16 cellular contexts compared by ENCODE assay signal in the genomic region with DNA sequence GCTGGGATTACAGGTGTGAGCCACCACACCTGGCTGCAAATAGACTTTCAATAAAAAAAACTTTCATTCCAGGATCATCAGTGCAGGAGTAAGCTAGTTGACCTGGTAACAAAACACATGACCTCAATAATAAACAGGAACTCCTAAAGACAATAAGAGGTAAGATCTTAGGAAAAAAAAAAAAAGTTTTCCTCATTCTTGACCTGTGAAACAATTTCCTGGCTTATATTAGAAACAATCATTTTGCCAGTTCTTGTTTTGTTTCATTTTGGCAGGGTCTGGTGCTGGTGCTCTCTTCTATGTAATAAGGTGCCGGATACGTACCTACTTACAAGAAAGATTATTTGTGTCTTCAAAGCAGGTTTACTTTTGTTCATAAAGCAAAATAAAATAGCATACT.
DNase-seq lines count a peak whose midpoint lies in the region; ATAC-seq and TF ChIP-seq lines count a peak whose summit lies in the region.
"Had no signal": no experiment of that assay in that cellular context is flagged by ENCODE, and none has a peak within 500 bp of the region (broad histone marks: within the 10 kb centered on the region; RNA-seq: fewer than 3 reads in every experiment).

No MANE protein-coding gene starts in this region.

- H3F3A ChIP-seq in PC-9 (ENCODE audit: insufficient read depth, low read depth): no peaks in the 10 kb centered on the region

- POLR2A ChIA-PET in PC-9 (lab: Charles Lee; ENCODE audit: unreplicated experiment): interaction anchor here (0.7 kb wide), 1 partner anchor 281 kb away, joined by 3 read pairs; no protein-coding TSS in a partner anchor

- H4K20me1 ChIP-seq in PC-9 (ENCODE audit: insufficient read depth): no peaks in the 10 kb centered on the region
- H4K20me1 ChIP-seq: BLaER1 had no signal

- no peaks in the 10 kb centered on the region for H3K27me3 ChIP-seq in PC-9 (ENCODE audit: insufficient read depth, low read depth)
- H3K27me3 ChIP-seq: BLaER1 had no signal

- H3K9me2 ChIP-seq in PC-9 (ENCODE audit: insufficient read depth): no peaks in the 10 kb centered on the region

- peaks cover 6% of the 10 kb centered on the region; the same call in 1 of the 2 replicates for H3K9me3 ChIP-seq in PC-9 (ENCODE audit: insufficient read depth, low read depth)

- TF ChIP-seq CTCF in PC-9 (conservative IDR thresholded peaks at IDR 0.05): no peak
- no peak for TF ChIP-seq CTCF in fibroblast of pulmonary artery (IDR thresholded peaks at IDR 0.05; ENCODE audit: low read length, missing control alignments)

- no TSS peak for BruUV-seq in PC-9 (replicated peaks; lab: Mats Ljungman, UMichigan)

- DNase-seq in HT-29 (ENCODE audit: low spot score) (peak; percentile 26), PC-9 (peak in 1 of 2 experiments; percentile 71), fibroblast of pulmonary artery (ENCODE audit: low read depth) (peak; percentile 37), renal cortical epithelial cell (ENCODE audit: low read depth) (peak; percentile 55)
- no peak for DNase-seq in activated naive CD4-positive, alpha-beta T cell treated with anti-CD3 and anti-CD28 coated beads, Interleukin-2, amount 50 U/mL, for 16 hours
- no peak for DNase-seq in stimulated activated CD4-positive, alpha-beta T cell treated with anti-CD3 and anti-CD28 coated beads, Interleukin-15, amount 100 ng/mL, for 24 hours
- DNase-seq: DMS 273 treated with DMSO at 0.1 percent for 48 hours, EL, KBM-7, NCI-H1092 treated with DMSO at 0.1 percent for 48 hours, NCI-H1694, NCI-H446, NCI-H748 treated with DMSO at 0.1 percent for 48 hours had no signal

- intact Hi-C loops in PC-9 (cut with micrococcal nuclease; ENCODE audit: unreplicated experiment): no loop called here

- H3K27ac ChIP-seq in PC-9: no peak overlapping the region
- H3K27ac ChIP-seq: BLaER1, SK-N-MC had no signal

- H2AFZ ChIP-seq in PC-9: no peak overlapping the region

- CTCF ChIA-PET in PC-9 (lab: Charles Lee): no interaction called here

- no peaks in the 10 kb centered on the region for H3K79me2 ChIP-seq in PC-9 (ENCODE audit: low read depth)

- H3K4me2 ChIP-seq in PC-9: peak overlapping the region; percentile 15; the same call in 1 of the 2 replicates
- H3K4me2 ChIP-seq: BLaER1 had no signal

- H3K4me3 ChIP-seq in PC-9 (no peak overlapping the region), fibroblast of pulmonary artery (replicated peaks; ENCODE audit: low read depth, low read length) (no peak overlapping the region)
- H3K4me3 ChIP-seq: BLaER1, SK-N-MC had no signal

- H3K4me1 ChIP-seq in PC-9 (replicated peaks; ENCODE audit: insufficient read depth): peaks cover 10% of the 10 kb centered on the region; the same call in 1 of the 2 replicates
- H3K4me1 ChIP-seq: BLaER1 had no signal

- ATAC-seq in HG03280 (IDR thresholded peaks at IDR 0.05; ENCODE audit: unreplicated experiment): no peak

- H3K36me3 ChIP-seq in PC-9 (ENCODE audit: low read depth): no peaks in the 10 kb centered on the region
- H3K36me3 ChIP-seq: BLaER1 had no signal

Comparison
In these comparisons a context has a peak if more than half of its experiments do, and no peak if none do; other contexts are left out.
1. DNase-seq: peak in HT-29 (single experiment), fibroblast of pulmonary artery (single experiment) and renal cortical epithelial cell (single experiment); none in activated naive CD4-positive, alpha-beta T cell treated with anti-CD3 and anti-CD28 coated beads, Interleukin-2, amount 50 U/mL, for 16 hours (single experiment) and stimulated activated CD4-positive, alpha-beta T cell treated with anti-CD3 and anti-CD28 coated beads, Interleukin-15, amount 100 ng/mL, for 24 hours (single experiment).